ENCODE assay signal across 18 cellular contexts in the genomic region with DNA sequence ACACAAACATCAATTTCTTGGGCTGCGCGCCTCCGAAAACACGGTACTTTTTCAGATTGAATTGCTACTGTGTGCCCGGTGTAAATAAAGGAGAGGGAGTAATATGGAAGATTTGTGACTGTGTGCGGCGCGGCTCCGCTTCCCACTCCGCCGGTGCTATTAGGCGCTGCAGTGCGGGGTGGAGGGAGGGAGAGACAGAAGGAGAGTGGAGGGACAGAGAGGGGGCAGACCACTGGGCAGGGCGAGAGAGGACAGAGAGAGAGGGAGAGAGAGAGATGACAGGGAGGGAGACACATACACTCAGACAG. TPM values are rescaled to one million over a fixed set of nuclear protein-coding genes. Genes with fewer than 3 reads are reported as not detected.
DNase-seq lines count a peak whose midpoint lies in the region; ATAC-seq and TF ChIP-seq lines count a peak whose summit lies in the region.
"Had no signal": no experiment of that assay in that cellular context is flagged by ENCODE, and none has a peak within 500 bp of the region (broad histone marks: within the 10 kb centered on the region; RNA-seq: fewer than 3 reads in every experiment).

No MANE protein-coding gene starts in this region.

- H3K56ac ChIP-seq in IMR-90 (ENCODE audit: extremely low read depth, insufficient read depth, low read length), result no peak overlapping the region

- no peak overlapping the region for H2BK20ac ChIP-seq in IMR-90 (ENCODE audit: low read depth, low read length)

- no peak overlapping the region for H2BK15ac ChIP-seq in IMR-90 (ENCODE audit: low read depth, low read length)

- TF ChIP-seq CTCF in IMR-90 (conservative IDR thresholded peaks at IDR 0.05; ENCODE audit: low read depth, low read length), result no peak
- TF ChIP-seq CTCF in left ventricle myocardium inferior (IDR thresholded peaks at IDR 0.05; ENCODE audit: borderline replicate concordance), result no peak
- TF ChIP-seq CTCF in osteoblast (IDR thresholded peaks at IDR 0.05; ENCODE audit: extremely low read depth, low read depth, low read length), result no peak

- no peak overlapping the region for H3K23ac ChIP-seq in IMR-90 (ENCODE audit: low read depth, low read length)

- CTCF ChIA-PET in IMR-90 (lab: Yijun Ruan, JAX), result no interaction called here

- peaks cover 7% of the 10 kb centered on the region for H3K4me1 Mint-ChIP-seq in stimulated activated memory B cell treated with anti-CD40 and anti-IgM and Interleukin-4, amounts not matched to agents 10 μg/mL and 1 μg/mL and 100 μg/mL, for 72 hours

- peaks cover 12% of the 10 kb centered on the region; the same call in 1 of the 2 replicates for H3K4me1 ChIP-seq in IMR-90 (ENCODE audit: control insufficient read depth, insufficient read depth, low read length)
- peaks cover 11% of the 10 kb centered on the region for H3K4me1 ChIP-seq in left ventricle myocardium inferior
- no peaks in the 10 kb centered on the region for H3K4me1 ChIP-seq in osteoblast (ENCODE audit: insufficient read depth, low read length)

- no peaks in the 10 kb centered on the region for H3K9me3 Mint-ChIP-seq in stimulated activated memory B cell treated with anti-CD40 and anti-IgM and Interleukin-4, amounts not matched to agents 10 μg/mL and 1 μg/mL and 100 μg/mL, for 72 hours
- H3K9me3 Mint-ChIP-seq: activated T-cell treated with anti-CD3 and anti-CD28 coated beads, Interleukin-2, amount 50 U/mL, for 72 hours; HFFc6 had no signal

- dilution Hi-C loops in IMR-90 (cut with HindIII; ENCODE audit: low sequenced_read_pairs, unreplicated experiment), result no loop called here

- no peaks in the 10 kb centered on the region for H3K79me2 ChIP-seq in osteoblast (ENCODE audit: insufficient read depth, low read length)
- H3K79me2 ChIP-seq: hepatocyte had no signal

- no peak for TF ChIP-seq RAD21 in IMR-90 (IDR thresholded peaks at IDR 0.05; ENCODE audit: low read length)

- H2BK5ac ChIP-seq in IMR-90 (ENCODE audit: low read depth, low read length, poor library complexity, severe bottlenecking), result no peak overlapping the region

- no peaks in the 10 kb centered on the region for H3K79me1 ChIP-seq in IMR-90 (ENCODE audit: low read depth in 1 of 2, low read length in 2 of 2)

- no TSS peak for BruUV-seq in IMR-90 (replicated peaks; lab: Mats Ljungman, UMichigan)

- H4K20me1 ChIP-seq in IMR-90 (ENCODE audit: insufficient read depth, low read length) (no peaks in the 10 kb centered on the region; the same call in 1 of the 2 replicates), osteoblast (ENCODE audit: insufficient read depth, low read length) (no peaks in the 10 kb centered on the region)

- no peak overlapping the region for H3K27ac ChIP-seq in IMR-90 (ENCODE audit: insufficient read depth, low read length)
- H3K27ac ChIP-seq in left ventricle myocardium inferior (replicated peaks), result no peak overlapping the region
- no peak overlapping the region for H3K27ac ChIP-seq in osteoblast (ENCODE audit: low read depth, low read length)
- H3K27ac ChIP-seq: brain microvascular endothelial cell, C4-2B, hepatocyte, SK-N-MC, suprapubic skin had no signal

- H3K4me3 Mint-ChIP-seq in stimulated activated memory B cell treated with anti-CD40 and anti-IgM and Interleukin-4, amounts not matched to agents 10 μg/mL and 1 μg/mL and 100 μg/mL, for 72 hours, result no peak overlapping the region
- H3K4me3 Mint-ChIP-seq: activated T-cell treated with anti-CD3 and anti-CD28 coated beads, Interleukin-2, amount 50 U/mL, for 72 hours; HFFc6 had no signal

- no peak for TF ChIP-seq POLR2A in IMR-90 (IDR thresholded peaks at IDR 0.05; ENCODE audit: low read depth, low read length)

- H3K36me3 Mint-ChIP-seq in stimulated activated memory B cell treated with anti-CD40 and anti-IgM and Interleukin-4, amounts not matched to agents 10 μg/mL and 1 μg/mL and 100 μg/mL, for 72 hours, result no peaks in the 10 kb centered on the region

- in situ Hi-C loops in IMR-90 (cut with MboI; ENCODE audit: low sequenced_read_pairs), result no loop called here

- peaks cover 33% of the 10 kb centered on the region for H3K27me3 Mint-ChIP-seq in stimulated activated memory B cell treated with anti-CD40 and anti-IgM and Interleukin-4, amounts not matched to agents 10 μg/mL and 1 μg/mL and 100 μg/mL, for 72 hours

- no peak overlapping the region; the same call in 1 of the 2 replicates for H2BK120ac ChIP-seq in IMR-90 (ENCODE audit: low read depth, low read length)

- H3K4me2 ChIP-seq in IMR-90 (ENCODE audit: low read depth, low read length) (no peak overlapping the region), osteoblast (ENCODE audit: insufficient read depth, low read length) (no peak overlapping the region)
- H3K4me2 ChIP-seq: hepatocyte had no signal

- no peak overlapping the region for H3K4ac ChIP-seq in IMR-90 (ENCODE audit: low read depth, low read length)

- H4K8ac ChIP-seq in IMR-90 (ENCODE audit: low read depth in 2 of 2, low read length in 2 of 2), result no peak overlapping the region

- peak; percentile 46 for DNase-seq in D341Med (ENCODE audit: low spot score)
- no peak for DNase-seq in IMR-90
- DNase-seq in left ventricle myocardium inferior, result no peak
- DNase-seq in osteoblast (ENCODE audit: insufficient read length, low spot score, missing footprints), result peak; percentile 66
- no peak for DNase-seq in activated CD8-positive, alpha-beta memory T cell treated with anti-CD3 and anti-CD28 coated beads for 24 hours
- no peak for DNase-seq in HuH-7.5 (ENCODE audit: low spot score)
- DNase-seq: activated T-cell treated with anti-CD3 and anti-CD28 coated beads, Interleukin-2, amount 50 U/mL, for 72 hours; brain microvascular endothelial cell; GDM1; HFFc6; NCI-H2029 had no signal

- 20% methylated on average over 7 of the region's 14 CpGs; no CpG with 5 or more reads in 1 of the 2 experiments for WGBS in IMR-90 (ENCODE audit: extremely low coverage in 2 of 2, insufficient read length in 1 of 2), 2 experiments

- peaks cover 28% of the 10 kb centered on the region for H3K27me3 ChIP-seq in IMR-90 (ENCODE audit: control insufficient read depth, insufficient read depth, low read length)
- H3K27me3 ChIP-seq in left ventricle myocardium inferior (ENCODE audit: low read depth), result no peaks in the 10 kb centered on the region
- H3K27me3 ChIP-seq in osteoblast (ENCODE audit: insufficient read depth, low read length), result peaks cover 8% of the 10 kb centered on the region
- H3K27me3 ChIP-seq: hepatocyte had no signal

- H3K27ac Mint-ChIP-seq in stimulated activated memory B cell treated with anti-CD40 and anti-IgM and Interleukin-4, amounts not matched to agents 10 μg/mL and 1 μg/mL and 100 μg/mL, for 72 hours, result no peak overlapping the region
- H3K27ac Mint-ChIP-seq: activated T-cell treated with anti-CD3 and anti-CD28 coated beads, Interleukin-2, amount 50 U/mL, for 72 hours; HFFc6 had no signal

- no peak overlapping the region for H3K18ac ChIP-seq in IMR-90 (ENCODE audit: low read depth, low read length)

- intact Hi-C loops in IMR-90 (cut with micrococcal nuclease) (loop anchor here (5.0 kb wide), 1 partner anchor 138 kb away; a partner anchor contains a TSS), left ventricle myocardium inferior (cut with micrococcal nuclease) (no loop called here)

- H3K4me3 ChIP-seq in IMR-90 (ENCODE audit: insufficient read depth, low read depth, low read length) (no peak overlapping the region), left ventricle myocardium inferior (peak overlapping the region; percentile 9), osteoblast (ENCODE audit: insufficient read depth, low read length) (no peak overlapping the region)
- H3K4me3 ChIP-seq: hepatocyte, K562, SK-N-MC, suprapubic skin had no signal

- no peak overlapping the region for H4K5ac ChIP-seq in IMR-90 (ENCODE audit: low read depth, low read length)

- H3K9me3 ChIP-seq in IMR-90 (ENCODE audit: control insufficient read depth, insufficient read depth, low read length) (no peaks in the 10 kb centered on the region), left ventricle myocardium inferior (replicated peaks) (no peaks in the 10 kb centered on the region), osteoblast (ENCODE audit: low read depth, low read length) (no peaks in the 10 kb centered on the region)
- H3K9me3 ChIP-seq: suprapubic skin had no signal

- H2AK9ac ChIP-seq in IMR-90 (replicated peaks; ENCODE audit: low read depth, low read length, poor library complexity), result no peak overlapping the region

- no peak overlapping the region for H4K91ac ChIP-seq in IMR-90 (ENCODE audit: insufficient read depth, low read depth, low read length)

- ATAC-seq in IMR-90 (ENCODE audit: low read depth) (peak; percentile 43), HG02938 (IDR thresholded peaks at IDR 0.05; ENCODE audit: unreplicated experiment) (no peak)
- no peak for ATAC-seq in stimulated activated memory B cell treated with anti-CD40 and anti-IgM and Interleukin-4, amounts not matched to agents 10 μg/mL and 1 μg/mL and 100 μg/mL, for 72 hours
- ATAC-seq: activated T-cell treated with anti-CD3 and anti-CD28 coated beads, Interleukin-2, amount 50 U/mL, for 72 hours; K562 had no signal

- POLR2A ChIA-PET in IMR-90 (lab: Charles Lee; ENCODE audit: unreplicated experiment), result no interaction called here

- no peak overlapping the region for H3K9ac ChIP-seq in IMR-90 (ENCODE audit: low read depth, low read length)

- no peaks in the 10 kb centered on the region; the same call in 1 of the 2 replicates for H3K9me1 ChIP-seq in IMR-90 (ENCODE audit: insufficient read depth, low read length)

- H2AFZ ChIP-seq in IMR-90 (replicated peaks; ENCODE audit: low read length, poor library complexity), result peak overlapping the region; percentile 66
- no peak overlapping the region for H2AFZ ChIP-seq in osteoblast (ENCODE audit: low read length)
- H2AFZ ChIP-seq: hepatocyte had no signal

- no peak overlapping the region; the same call in 1 of the 2 replicates for H2AK5ac ChIP-seq in IMR-90 (ENCODE audit: low read depth, low read length)

- H3K14ac ChIP-seq in IMR-90 (replicated peaks; ENCODE audit: low read depth, low read length), result no peak overlapping the region

- H3K36me3 ChIP-seq in IMR-90 (ENCODE audit: control insufficient read depth, insufficient read depth, low read length) (no peaks in the 10 kb centered on the region), left ventricle myocardium inferior (no peaks in the 10 kb centered on the region), osteoblast (ENCODE audit: insufficient read depth, low read length) (no peaks in the 10 kb centered on the region)
- H3K36me3 ChIP-seq: brain microvascular endothelial cell, suprapubic skin had no signal

TF ChIP-seq in IMR-90, 13 proteins besides CTCF, POLR2A, EP300 and RAD21 (continues in another document):
- no peak for TF ChIP-seq CHD1 (IDR thresholded peaks at IDR 0.05; ENCODE audit: low read depth, low read length)

RNA-seq across cellular contexts. Expression of a gene that starts 24.8 kb away (rescaled TPM):
- total RNA-seq in IMR-90 (2012; rRNA removed), result under 0.01 TPM in 1 of 2 replicates, not detected in the other
- not detected in 2 replicates for polyA plus RNA-seq in IMR-90 (2012; rRNA removed)
- not detected in 2 replicates for polyA plus RNA-seq in IMR-90 (2012; cell fraction: cytosol; rRNA removed)
- not detected in 2 replicates for polyA plus RNA-seq in IMR-90 (2012; cell fraction: nucleus; rRNA removed; ENCODE audit: low replicate concordance)
- total RNA-seq in left ventricle myocardium inferior, result 157 TPM
- total RNA-seq in osteoblast, result not detected in 2 replicates
- total RNA-seq: hepatocyte, suprapubic skin had no signal
- polyA plus RNA-seq: hepatocyte, K562 had no signal

RNA-seq across cellular contexts. Expression of a gene that starts 53.2 kb away (rescaled TPM):
- total RNA-seq in IMR-90 (2012; rRNA removed) (18.3 and 19.2 TPM in 2 replicates), left ventricle myocardium inferior (17.7 TPM), osteoblast (17.4 and 17.7 TPM in 2 replicates)
- 25.7 and 26.6 TPM in 2 replicates for polyA plus RNA-seq in IMR-90 (2012; rRNA removed)
- 18.5 and 20.0 TPM in 2 replicates for polyA plus RNA-seq in IMR-90 (2012; cell fraction: cytosol; rRNA removed)
- polyA plus RNA-seq in IMR-90 (2012; cell fraction: nucleus; rRNA removed; ENCODE audit: low replicate concordance), result 55.4 and 56.4 TPM in 2 replicates

Comparison
In these comparisons a context has a peak if more than half of its experiments do, and no peak if none do; other contexts are left out.
1. DNase-seq: peak in D341Med (single experiment) and osteoblast (single experiment); none in IMR-90 (single experiment), left ventricle myocardium inferior (single experiment), activated CD8-positive, alpha-beta memory T cell treated with anti-CD3 and anti-CD28 coated beads for 24 hours (single experiment) and HuH-7.5 (single experiment).
2. RNA of a gene that starts 24.8 kb away (total RNA-seq): 157 TPM in left ventricle myocardium inferior (single experiment); under 0.01 TPM in IMR-90 and not detected in osteoblast; every median in the first group is over 100 times any median in the second.